Comparison of ENCODE assay signal across 8 cellular contexts in the genomic region with DNA sequence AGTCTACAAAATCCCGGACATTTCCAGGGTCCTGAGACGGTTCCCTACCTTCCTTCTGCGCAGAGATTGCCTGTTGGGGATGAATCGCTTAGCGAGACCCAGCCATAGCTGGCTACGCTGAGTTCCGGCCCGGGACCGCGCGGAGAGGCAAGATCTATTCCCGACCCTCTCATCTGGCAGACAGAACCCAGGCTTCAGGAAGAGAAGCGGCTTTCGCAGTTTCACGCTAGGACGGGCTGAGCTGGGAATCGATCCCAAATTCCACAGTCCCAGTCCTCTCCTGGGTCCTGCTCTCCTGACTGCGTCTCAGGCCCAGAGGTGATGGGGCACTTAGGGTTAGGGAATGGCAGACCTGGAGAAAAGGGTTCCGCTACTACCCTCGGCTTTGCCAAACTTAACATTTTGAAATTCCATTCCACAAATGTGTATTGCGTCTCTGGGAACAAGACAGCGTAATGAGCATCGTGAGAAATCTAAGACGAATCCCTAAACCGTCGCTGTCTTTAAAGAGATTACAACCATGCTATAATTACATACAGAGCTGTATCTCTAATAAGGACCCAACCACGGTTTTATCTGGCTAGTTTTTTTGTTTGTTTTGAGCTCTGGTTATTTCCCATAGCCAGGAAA. TPM values are rescaled to one million over a fixed set of nuclear protein-coding genes. Genes with fewer than 3 reads are reported as not detected.
DNase-seq lines count a peak whose midpoint lies in the region; ATAC-seq and TF ChIP-seq lines count a peak whose summit lies in the region.

No MANE protein-coding gene starts in this region.

- H3K9me3 ChIP-seq in BE2C (no peaks in the 10 kb centered on the region), PC-9 (ENCODE audit: insufficient read depth, low read depth) (no peaks in the 10 kb centered on the region), muscle layer of duodenum (ENCODE audit: control insufficient read depth in 1 of 2, low read length in 2 of 2) (no peaks in the 10 kb centered on the region)

- CTCF ChIA-PET in PC-9 (lab: Charles Lee), result no interaction called here

- ATAC-seq in GM18873 (IDR thresholded peaks at IDR 0.05; ENCODE audit: low FRiP score, unreplicated experiment) (no peak), HG03175 (IDR thresholded peaks at IDR 0.05; ENCODE audit: unreplicated experiment) (no peak)

- H3K4me3 ChIP-seq in BE2C (ENCODE audit: low read depth, low read length) (peak overlapping the region; percentile 82), PC-9 (peak overlapping the region; percentile 76), epithelial cell of proximal tubule (ENCODE audit: low read depth, low read length) (peak overlapping the region; percentile 83), muscle layer of duodenum (ENCODE audit: low read depth in 1 of 2, low read length in 2 of 2) (peak overlapping the region; percentile 91 to 94)

- H3F3A ChIP-seq in PC-9 (ENCODE audit: insufficient read depth, low read depth), result peaks cover 6% of the 10 kb centered on the region; the same call in 1 of the 2 replicates

- DNase-seq in BE2C, result peak; percentile 24
- DNase-seq in PC-9, result no peak
- DNase-seq in epithelial cell of proximal tubule (ENCODE audit: low read depth), result no peak
- no peak for DNase-seq in DMS153 (lab: John Stamatoyannopoulos, UW)
- DNase-seq in activated CD4-positive, alpha-beta T cell treated with anti-CD3 and anti-CD28 coated beads, Interleukin-2, amount 50 U/mL, for 4 hours, result no peak

- no peaks in the 10 kb centered on the region for H3K36me3 ChIP-seq in BE2C
- no peaks in the 10 kb centered on the region for H3K36me3 ChIP-seq in PC-9 (ENCODE audit: low read depth)
- H3K36me3 ChIP-seq in muscle layer of duodenum (ENCODE audit: control insufficient read depth in 1 of 2, insufficient read depth in 2 of 2, low read length in 2 of 2), result peaks cover 16 to 20% of the 10 kb centered on the region in 2 donors

- H3K27ac ChIP-seq in PC-9 (no peak overlapping the region), muscle layer of duodenum (ENCODE audit: low read length) (peak overlapping the region; percentile 74)

- peaks cover 34% of the 10 kb centered on the region for H3K27me3 ChIP-seq in BE2C
- H3K27me3 ChIP-seq in PC-9 (ENCODE audit: insufficient read depth, low read depth), result no peaks in the 10 kb centered on the region
- no peaks in the 10 kb centered on the region for H3K27me3 ChIP-seq in muscle layer of duodenum (ENCODE audit: low read depth, low read length)

- H2AFZ ChIP-seq in PC-9, result peak overlapping the region; percentile 95

- H3K4me1 ChIP-seq in BE2C (no peaks in the 10 kb centered on the region), PC-9 (replicated peaks; ENCODE audit: insufficient read depth) (peaks cover 17% of the 10 kb centered on the region), muscle layer of duodenum (ENCODE audit: control insufficient read depth in 1 of 2, insufficient read depth in 2 of 2, low read length in 2 of 2) (peaks cover 26 to 27% of the 10 kb centered on the region in 2 donors)

- peaks cover 20% of the 10 kb centered on the region for H3K79me2 ChIP-seq in PC-9 (ENCODE audit: low read depth)

- no peaks in the 10 kb centered on the region for H4K20me1 ChIP-seq in PC-9 (ENCODE audit: insufficient read depth)

- POLR2A ChIA-PET in PC-9 (lab: Charles Lee; ENCODE audit: unreplicated experiment), result interaction anchor here (0.7 kb wide), 1 partner anchor 43 kb away, joined by 5 read pairs; no protein-coding TSS in a partner anchor

- intact Hi-C loops in PC-9 (cut with micrococcal nuclease; ENCODE audit: unreplicated experiment), result no loop called here

- no peaks in the 10 kb centered on the region for H3K9me2 ChIP-seq in PC-9 (ENCODE audit: insufficient read depth)

- no peak for TF ChIP-seq CTCF in BE2C (IDR thresholded peaks at IDR 0.05; ENCODE audit: low read depth, low read length)
- TF ChIP-seq CTCF in PC-9 (conservative IDR thresholded peaks at IDR 0.05), result no peak
- no peak for TF ChIP-seq CTCF in epithelial cell of proximal tubule (conservative IDR thresholded peaks at IDR 0.05; ENCODE audit: low read depth, low read length)

- peak overlapping the region; percentile 95 for H3K4me2 ChIP-seq in PC-9

- BruUV-seq in PC-9 (replicated peaks; lab: Mats Ljungman, UMichigan), result TSS peak; percentile 42

RNA-seq across cellular contexts. Expression of a gene that starts 2.8 kb away (rescaled TPM):
- polyA plus RNA-seq in BE2C (2012; ENCODE audit: insufficient read depth, insufficient read length, low read depth), result 3.7 TPM
- total RNA-seq in PC-9 (2021) (4.0 and 4.7 TPM in 2 replicates), epithelial cell of proximal tubule (5.9 and 8.2 TPM in 2 replicates)

RNA-seq across cellular contexts. Expression of a gene that starts 10.8 kb away (rescaled TPM):
- polyA plus RNA-seq in BE2C (2012; ENCODE audit: insufficient read depth, insufficient read length, low read depth), result 81.7 TPM
- 14.6 and 20.2 TPM in 2 replicates for total RNA-seq in PC-9 (2021)
- total RNA-seq in epithelial cell of proximal tubule, result 55.1 and 65.3 TPM in 2 replicates
